Comparison of ENCODE assay signal across 8 cellular contexts in genomic region chr12:116142936-116143882, GRCh38.
DNase-seq lines count a peak whose midpoint lies in the region; ATAC-seq lines count a peak whose summit lies in the region.

No MANE protein-coding gene starts in this region.

- ATAC-seq in GM18909 (IDR thresholded peaks at IDR 0.05; ENCODE audit: poor library complexity, unreplicated experiment): peak; percentile 51

- H3K4me3 ChIP-seq in rectal smooth muscle tissue (ENCODE audit: low read length): no peak overlapping the region

- no peaks in the 10 kb centered on the region for H3K36me3 ChIP-seq in rectal smooth muscle tissue (ENCODE audit: control insufficient read depth, insufficient read depth, low read length)

- H3K4me1 ChIP-seq in rectal smooth muscle tissue (ENCODE audit: control insufficient read depth, insufficient read depth, low read length): peaks cover 32% of the 10 kb centered on the region

- H3K27ac ChIP-seq in rectal smooth muscle tissue (ENCODE audit: low read depth, low read length): peak overlapping the region; percentile 37

- no peaks in the 10 kb centered on the region for H3K27me3 ChIP-seq in rectal smooth muscle tissue (ENCODE audit: control insufficient read depth, insufficient read depth, low read length)

- DNase-seq in MV-4-11 (lab: John Stamatoyannopoulos, UW) (peak; percentile 67), dermis blood vessel endothelial cell (peak; percentile 92), GOT3 (lab: John Stamatoyannopoulos, UW) (no peak), C1 segment of cervical spinal cord (lab: John Stamatoyannopoulos, UW) (no peak), HT-29 (ENCODE audit: low spot score) (no peak), NCI-H1417 treated with DMSO at 0.1 percent for 48 hours (lab: John Stamatoyannopoulos, UW) (no peak)

- no peak overlapping the region for H3K9ac ChIP-seq in rectal smooth muscle tissue (ENCODE audit: low read length)

Comparison
In these comparisons a context has a peak if more than half of its experiments do, and no peak if none do; other contexts are left out.
1. DNase-seq: peak in MV-4-11 (single experiment) and dermis blood vessel endothelial cell (single experiment); none in GOT3 (single experiment), C1 segment of cervical spinal cord (0 of 14), HT-29 (single experiment) and NCI-H1417 treated with DMSO at 0.1 percent for 48 hours (single experiment).